10 cellular contexts compared by ENCODE assay signal in the genomic region with DNA sequence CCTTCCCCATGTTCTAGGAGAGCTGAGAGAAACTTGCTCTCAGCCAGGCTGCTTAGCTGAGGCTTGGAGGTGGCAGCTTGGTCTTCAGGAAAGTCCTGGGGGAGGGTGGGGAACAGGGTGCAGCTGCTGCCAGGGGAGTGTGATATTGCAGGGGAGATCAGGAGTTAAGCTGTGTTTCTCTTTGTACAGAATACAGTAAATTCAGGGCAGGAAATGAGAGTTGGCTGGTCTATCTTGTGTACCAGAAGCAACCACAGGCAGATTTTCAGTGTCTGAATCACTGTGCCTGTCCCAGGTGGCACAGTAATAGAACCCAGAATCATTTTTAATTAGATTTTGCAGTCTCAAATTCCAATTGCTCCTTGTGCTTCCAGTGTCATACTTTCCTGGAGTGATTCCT.
DNase-seq lines count a peak whose midpoint lies in the region; ATAC-seq and TF ChIP-seq lines count a peak whose summit lies in the region.
"Had no signal": no experiment of that assay in that cellular context is flagged by ENCODE, and none has a peak within 500 bp of the region (broad histone marks: within the 10 kb centered on the region; RNA-seq: fewer than 3 reads in every experiment).

No MANE protein-coding gene starts in this region.

- peak overlapping the region; percentile 56 for H3K4me3 Mint-ChIP-seq in activated naive CD4-positive, alpha-beta T cell treated with anti-CD3 and anti-CD28 coated beads for 36 hours

- H3K27me3 ChIP-seq in WERI-Rb-1 (ENCODE audit: insufficient read depth, low read depth, severe bottlenecking): no peaks in the 10 kb centered on the region
- H3K27me3 ChIP-seq: foreskin keratinocyte had no signal

- intact Hi-C loops in activated naive CD4-positive, alpha-beta T cell treated with anti-CD3 and anti-CD28 coated beads for 36 hours (cut with micrococcal nuclease): loop anchor here (5.0 to 10.0 kb wide), 4 partner anchors 580 to 1228 kb away; a partner anchor contains a TSS

- peaks cover 72% of the 10 kb centered on the region for H3K4me1 Mint-ChIP-seq in activated naive CD4-positive, alpha-beta T cell treated with anti-CD3 and anti-CD28 coated beads for 36 hours (ENCODE audit: low read depth)

- CTCF ChIA-PET in activated naive CD4-positive, alpha-beta T cell treated with anti-CD3 and anti-CD28 coated beads for 36 hours (lab: Charles Lee): interaction anchor here (0.6 to 9.3 kb wide), 14 partner anchors 8 to 1087 kb away, joined by 3 to 190 read pairs (median 26); a partner anchor contains a TSS

- H3K27ac Mint-ChIP-seq in activated naive CD4-positive, alpha-beta T cell treated with anti-CD3 and anti-CD28 coated beads for 36 hours: peak overlapping the region; percentile 84

- no peaks in the 10 kb centered on the region for H3K36me3 ChIP-seq in WERI-Rb-1

- no peaks in the 10 kb centered on the region for H3K9me3 Mint-ChIP-seq in activated naive CD4-positive, alpha-beta T cell treated with anti-CD3 and anti-CD28 coated beads for 36 hours

- no peaks in the 10 kb centered on the region for H3K9me3 ChIP-seq in WERI-Rb-1 (ENCODE audit: severe bottlenecking)

- peak; percentile 42 for ATAC-seq in HG02973 (IDR thresholded peaks at IDR 0.05; ENCODE audit: unreplicated experiment)

- no peak for TF ChIP-seq CTCF in WERI-Rb-1 (IDR thresholded peaks at IDR 0.05; ENCODE audit: low read depth, low read length)

- peaks cover 6% of the 10 kb centered on the region for H3K36me3 Mint-ChIP-seq in activated naive CD4-positive, alpha-beta T cell treated with anti-CD3 and anti-CD28 coated beads for 36 hours (ENCODE audit: low read depth)

- H3K4me3 ChIP-seq in WERI-Rb-1 (ENCODE audit: low read depth, low read length): no peak overlapping the region

- no peaks in the 10 kb centered on the region for H3K27me3 Mint-ChIP-seq in activated naive CD4-positive, alpha-beta T cell treated with anti-CD3 and anti-CD28 coated beads for 36 hours (ENCODE audit: low read depth)

- DNase-seq in activated naive CD4-positive, alpha-beta T cell treated with anti-CD3 and anti-CD28 coated beads for 36 hours: peak; percentile 57
- DNase-seq in activated naive CD4-positive, alpha-beta T cell treated with anti-CD3 and anti-CD28 coated beads, Interleukin-2, amount 50 U/mL, for 16 hours: no peak
- DNase-seq in WERI-Rb-1: peak; percentile 43
- peak; percentile 11 for DNase-seq in stromal cell of bone marrow (ENCODE audit: low read depth)
- DNase-seq in NCI-H526 treated with DMSO at 0.1 percent for 48 hours (lab: John Stamatoyannopoulos, UW): no peak
- DNase-seq in SIG-M5 treated with dmso at 0.1 percent for 504 hours (lab: John Stamatoyannopoulos, UW; ENCODE audit: unreplicated experiment): no peak
- no peak for DNase-seq in cerebellar cortex (ENCODE audit: low spot score)
- DNase-seq: activated CD8-positive, alpha-beta memory T cell treated with anti-CD3 and anti-CD28 coated beads for 24 hours had no signal

- peak overlapping the region; percentile 56 for H3K27ac ChIP-seq in WERI-Rb-1
- H3K27ac ChIP-seq: foreskin keratinocyte had no signal

Comparison
In these comparisons a context has a peak if more than half of its experiments do, and no peak if none do; other contexts are left out.
1. DNase-seq: peak in activated naive CD4-positive, alpha-beta T cell treated with anti-CD3 and anti-CD28 coated beads for 36 hours (single experiment), WERI-Rb-1 (single experiment) and stromal cell of bone marrow (single experiment); none in activated naive CD4-positive, alpha-beta T cell treated with anti-CD3 and anti-CD28 coated beads, Interleukin-2, amount 50 U/mL, for 16 hours (single experiment), NCI-H526 treated with DMSO at 0.1 percent for 48 hours (single experiment), SIG-M5 treated with dmso at 0.1 percent for 504 hours (single experiment) and cerebellar cortex (single experiment).